Comparison of ENCODE assay signal across 32 cellular contexts in genomic region chr7:140896996-140897395, GRCh38.
"Had no signal": no experiment of that assay in that cellular context is flagged by ENCODE, and none has a peak within 500 bp of the region (broad histone marks: within the 10 kb centered on the region; RNA-seq: fewer than 3 reads in every experiment).

No MANE protein-coding gene starts in this region.

- H3K36me3 Mint-ChIP-seq: activated CD4-positive, alpha-beta memory T cell treated with anti-CD3 and anti-CD28 coated beads for 36 hours had no signal

- H3K4me3 ChIP-seq: esophagus muscularis mucosa, gastrocnemius medialis, heart left ventricle had no signal

- H3K27me3 ChIP-seq: brain microvascular endothelial cell, esophagus muscularis mucosa, foreskin keratinocyte, gastrocnemius medialis, heart left ventricle had no signal

- H3K4me3 Mint-ChIP-seq: activated CD4-positive, alpha-beta memory T cell treated with anti-CD3 and anti-CD28 coated beads for 36 hours; activated CD4-positive, alpha-beta T cell treated with anti-CD3 and anti-CD28 coated beads for 36 hours; activated CD4-positive, alpha-beta T cell treated with anti-CD3 and anti-CD28 coated beads, Interleukin-2, amount 10 ng/mL, durations not matched to agents 24 days and 14 days; activated CD8-positive, alpha-beta memory T cell treated with anti-CD3 and anti-CD28 coated beads, Interleukin-2, amount 10 ng/mL, durations not matched to agents 7 days and 5 days; activated CD8-positive, alpha-beta T cell treated with anti-CD3 and anti-CD28 coated beads, Interleukin-2, amount 10 ng/mL, durations not matched to agents 7 days and 5 days; activated naive CD8-positive, alpha-beta T cell; activated T-helper 1 cell treated with anti-CD3 and anti-CD28 coated beads, Interleukin-12 subunit alpha, Interleukin-12 subunit beta, Interleukin-2, Interleukin-4 antibody, amounts not matched to agents 30 ng/mL and 10 ng/mL and 1 ng/mL, durations not matched to agents 14 hours and 24 hours and 36 hours; effector memory CD8-positive, alpha-beta T cell; T-helper 17 cell; T-helper 2 cell treated with Interferon-gamma antibody and Interleukin-4, amounts not matched to agents 5 μg/mL and 100 μg/mL, for 36 hours had no signal

- H3K9me3 Mint-ChIP-seq: activated CD4-positive, alpha-beta memory T cell treated with anti-CD3 and anti-CD28 coated beads for 36 hours; activated CD4-positive, alpha-beta T cell treated with anti-CD3 and anti-CD28 coated beads, Interleukin-2, amount 10 ng/mL, durations not matched to agents 24 days and 14 days; activated T-helper 1 cell treated with anti-CD3 and anti-CD28 coated beads, Interleukin-12 subunit alpha, Interleukin-12 subunit beta, Interleukin-2, Interleukin-4 antibody, amounts not matched to agents 30 ng/mL and 10 ng/mL and 1 ng/mL, durations not matched to agents 14 hours and 24 hours and 36 hours; activated T-helper 2 cell treated with anti-CD3 and anti-CD28 coated beads, Interferon-gamma antibody, Interleukin-2, Interleukin-4, amounts not matched to agents 10 μg/mL and 5 μg/mL and 100 μg/mL, durations not matched to agents 14 hours and 24 hours and 36 hours; T-helper 2 cell treated with Interferon-gamma antibody and Interleukin-4, amounts not matched to agents 5 μg/mL and 100 μg/mL, for 36 hours had no signal

- H3K4me1 ChIP-seq: foreskin keratinocyte had no signal

- ATAC-seq: activated CD4-positive, alpha-beta T cell treated with anti-CD3 and anti-CD28 coated beads for 36 hours; activated CD8-positive, alpha-beta memory T cell treated with anti-CD3 and anti-CD28 coated beads, Interleukin-2, amount 10 ng/mL, durations not matched to agents 7 days and 5 days; activated CD8-positive, alpha-beta T cell treated with anti-CD3 and anti-CD28 coated beads, Interleukin-2, amount 10 ng/mL, durations not matched to agents 7 days and 5 days; effector memory CD8-positive, alpha-beta T cell; foreskin keratinocyte; gastrocnemius medialis; heart left ventricle; T-helper 17 cell had no signal

- H3K9me3 ChIP-seq: esophagus muscularis mucosa, gastrocnemius medialis, heart left ventricle had no signal

- H3K27me3 Mint-ChIP-seq: activated CD4-positive, alpha-beta memory T cell treated with anti-CD3 and anti-CD28 coated beads for 36 hours; activated CD4-positive, alpha-beta T cell treated with anti-CD3 and anti-CD28 coated beads for 36 hours; activated CD4-positive, alpha-beta T cell treated with anti-CD3 and anti-CD28 coated beads, Interleukin-2, amount 10 ng/mL, durations not matched to agents 24 days and 14 days; activated CD8-positive, alpha-beta memory T cell treated with anti-CD3 and anti-CD28 coated beads, Interleukin-2, amount 10 ng/mL, durations not matched to agents 7 days and 5 days; activated naive CD8-positive, alpha-beta T cell; effector memory CD8-positive, alpha-beta T cell; T-helper 17 cell had no signal

- H3K36me3 ChIP-seq: brain microvascular endothelial cell, esophagus muscularis mucosa, gastrocnemius medialis, heart left ventricle had no signal

- H3K27ac Mint-ChIP-seq: activated CD4-positive, alpha-beta memory T cell treated with anti-CD3 and anti-CD28 coated beads for 36 hours; activated CD4-positive, alpha-beta T cell treated with anti-CD3 and anti-CD28 coated beads for 36 hours; activated CD4-positive, alpha-beta T cell treated with anti-CD3 and anti-CD28 coated beads, Interleukin-2, amount 10 ng/mL, durations not matched to agents 24 days and 14 days; activated CD8-positive, alpha-beta memory T cell treated with anti-CD3 and anti-CD28 coated beads, Interleukin-2, amount 10 ng/mL, durations not matched to agents 7 days and 5 days; activated CD8-positive, alpha-beta T cell treated with anti-CD3 and anti-CD28 coated beads, Interleukin-2, amount 10 ng/mL, durations not matched to agents 7 days and 5 days; activated naive CD8-positive, alpha-beta T cell; activated T-helper 1 cell treated with anti-CD3 and anti-CD28 coated beads, Interleukin-12 subunit alpha, Interleukin-12 subunit beta, Interleukin-2, Interleukin-4 antibody, amounts not matched to agents 30 ng/mL and 10 ng/mL and 1 ng/mL, durations not matched to agents 14 hours and 24 hours and 36 hours; activated T-helper 2 cell treated with anti-CD3 and anti-CD28 coated beads, Interferon-gamma antibody, Interleukin-2, Interleukin-4, amounts not matched to agents 10 μg/mL and 5 μg/mL and 100 μg/mL, durations not matched to agents 14 hours and 24 hours and 36 hours; T-helper 17 cell; T-helper 2 cell treated with Interferon-gamma antibody and Interleukin-4, amounts not matched to agents 5 μg/mL and 100 μg/mL, for 36 hours had no signal

- DNase-seq: activated CD4-positive, alpha-beta memory T cell treated with anti-CD3 and anti-CD28 coated beads for 36 hours; activated CD4-positive, alpha-beta T cell treated with anti-CD3 and anti-CD28 coated beads for 36 hours; activated CD4-positive, alpha-beta T cell treated with anti-CD3 and anti-CD28 coated beads, Interleukin-2, amount 10 ng/mL, durations not matched to agents 24 days and 14 days; activated CD4-positive, CD25-positive, alpha-beta regulatory T cell; activated CD4-positive, CD25-positive, alpha-beta regulatory T cell treated with anti-CD3 and anti-CD28 coated beads, Interleukin-2, amount 50 U/mL, for 72 hours; activated CD8-positive, alpha-beta memory T cell treated with anti-CD3 and anti-CD28 coated beads, Interleukin-2, amount 10 ng/mL, durations not matched to agents 7 days and 5 days; activated CD8-positive, alpha-beta memory T cell treated with anti-CD3 and anti-CD28 coated beads, Interleukin-2, amount 50 U/mL, for 4 hours; activated CD8-positive, alpha-beta T cell treated with anti-CD3 and anti-CD28 coated beads, Interleukin-2, amount 10 ng/mL, durations not matched to agents 7 days and 5 days; activated effector memory CD4-positive, alpha-beta T cell treated with anti-CD3 and anti-CD28 coated beads, Interleukin-2, amount 50 U/mL, for 16 hours; activated naive CD4-positive, alpha-beta T cell treated with anti-CD3 and anti-CD28 coated beads, Interleukin-2, amount 50 U/mL, for 16 hours; activated T-cell treated with anti-CD3 and anti-CD28 coated beads, Interleukin-2, amount 50 U/mL, for 1 hour; activated T-cell treated with anti-CD3 and anti-CD28 coated beads, Interleukin-2, amount 50 U/mL, for 48 hours; amniotic stem cell; anterior cingulate cortex; brain microvascular endothelial cell; cortex of kidney; dermis blood vessel endothelial cell; effector CD4-positive, alpha-beta T cell; effector memory CD8-positive, alpha-beta T cell; erythroblast; foreskin keratinocyte; gastrocnemius medialis; glutamatergic neuron; heart left ventricle; T-helper 1 cell; T-helper 17 cell; T1000 had no signal
